ENCODE assay signal across 24 cellular contexts in genomic region chr2:158740591-158740990, GRCh38. TPM values are rescaled to one million over a fixed set of nuclear protein-coding genes. Genes with fewer than 3 reads are reported as not detected.
DNase-seq lines count a peak whose midpoint lies in the region; ATAC-seq, FAIRE-seq and TF ChIP-seq lines count a peak whose summit lies in the region.
"Had no signal": no experiment of that assay in that cellular context is flagged by ENCODE, and none has a peak within 500 bp of the region (broad histone marks: within the 10 kb centered on the region; RNA-seq: fewer than 3 reads in every experiment).

No MANE protein-coding gene starts in this region.

- no peaks in the 10 kb centered on the region for H3K36me3 ChIP-seq in adrenal gland (replicated peaks in 1 of 2)
- no peaks in the 10 kb centered on the region for H3K36me3 ChIP-seq in ovary
- H3K36me3 ChIP-seq: heart right ventricle, SJCRH30 had no signal

- H3K9me3 ChIP-seq in adrenal gland (replicated peaks in 1 of 3) = no peaks in the 10 kb centered on the region
- no peaks in the 10 kb centered on the region for H3K9me3 ChIP-seq in ovary
- H3K9me3 ChIP-seq: A549, heart right ventricle, SJCRH30 had no signal

- peak; percentile 12 for ATAC-seq in Right ventricle myocardium inferior
- ATAC-seq: A549; activated T-helper 17 cell treated with anti-CD3 and anti-CD28 coated beads, Interleukin-2, amount 50 U/mL, for 72 hours; stimulated activated naive CD8-positive, alpha-beta T cell treated with anti-CD3 and anti-CD28 coated beads, Interleukin-15, amount 100 ng/mL, for 72 hours had no signal

- no peak for TF ChIP-seq EP300 in ovary (IDR thresholded peaks at IDR 0.05)

- H3K4me1 ChIP-seq in adrenal gland (replicated peaks in 1 of 2) (peaks cover 10 to 14% of the 10 kb centered on the region in 2 donors), ovary (ENCODE audit: insufficient read depth) (peaks cover 15% of the 10 kb centered on the region)
- H3K4me1 ChIP-seq: A549 had no signal

- no peak overlapping the region for H3K4me3 ChIP-seq in adrenal gland
- H3K4me3 ChIP-seq in fibroblast of the aortic adventitia (ENCODE audit: low read depth, low read length) = no peak overlapping the region
- no peak overlapping the region for H3K4me3 ChIP-seq in ovary
- H3K4me3 ChIP-seq: A549, heart right ventricle, SJCRH30 had no signal

- WGBS in adrenal gland, 4 donors = 75 to 93% (median 77%) methylated on average over 3 to 4 of the region's 4 CpGs
- 52 to 73% (median 64%) methylated on average over 4 of the region's 4 CpGs for whole genome bisulfite sequencing in ovary, 3 donors

- intact Hi-C loops in Right ventricle myocardium inferior (cut with DNase I) = loop anchor here (5.0 to 10.0 kb wide), 2 partner anchors 63 to 136 kb away; no protein-coding TSS in a partner anchor
- intact Hi-C loops in cardiac septum (cut with DNase I) = loop anchor here (10.0 kb wide), 1 partner anchor 146 kb away; no protein-coding TSS in a partner anchor
- intact Hi-C loops in adrenal gland (cut with DNase I) = loop anchor here (10.0 kb wide), 3 partner anchors 286 to 566 kb away; partner anchors contain the start of genes CCDC148 (in 1 of the 2) and PKP4 (in 1 of the 2)
- intact Hi-C loops in ovary (cut with DNase I) = loop anchor here in 3 of 4 donors (10.0 kb wide), 3 partner anchors 286 to 716 kb away; partner anchors contain the start of genes CCDC148 (in 1 of the 3) and PKP4 (in 1 of the 3)

- TF ChIP-seq CTCF in adrenal gland (IDR thresholded peaks at IDR 0.05) = no peak
- TF ChIP-seq CTCF in fibroblast of the aortic adventitia (IDR thresholded peaks at IDR 0.05; ENCODE audit: insufficient read depth, low read length) = no peak
- no peak for TF ChIP-seq CTCF in ovary (IDR thresholded peaks at IDR 0.05)

- peak; percentile 23 for FAIRE-seq in urothelium cell line (lab: Jason Lieb, UNC)
- FAIRE-seq: A549, colon had no signal

- no peaks in the 10 kb centered on the region for H3K27me3 ChIP-seq in adrenal gland
- H3K27me3 ChIP-seq in ovary = no peaks in the 10 kb centered on the region
- H3K27me3 ChIP-seq: SJCRH30 had no signal

- no peak for TF ChIP-seq POLR2A in adrenal gland (IDR thresholded peaks at IDR 0.05)
- TF ChIP-seq POLR2A in ovary (IDR thresholded peaks at IDR 0.05) = no peak

- H3K27ac ChIP-seq in adrenal gland (peak overlapping the region in 1 of 5 donors; percentile 55), ovary (no peak overlapping the region)
- H3K27ac ChIP-seq: A549, SJCRH30 had no signal

- DNase-seq in Right ventricle myocardium inferior (ENCODE audit: missing footprints) (no peak), cardiac septum (ENCODE audit: low spot score) (no peak), adrenal gland (peak in 4 of 7 donors; percentile 17 to 39 (median 36)), fibroblast of the aortic adventitia (ENCODE audit: low read depth) (peak; percentile 87), urothelium cell line (ENCODE audit: low spot score) (no peak), NCI-H2196 (lab: John Stamatoyannopoulos, UW; ENCODE audit: unreplicated experiment) (no peak), ovary (no peak)
- DNase-seq in activated CD8-positive, alpha-beta memory T cell treated with anti-CD3 and anti-CD28 coated beads, Interleukin-2, amount 50 U/mL, for 48 hours = no peak
- DNase-seq: activated CD4-positive, CD25-positive, alpha-beta regulatory T cell; activated CD8-positive, alpha-beta memory T cell treated with anti-CD3 and anti-CD28 coated beads for 24 hours; heart right ventricle; midbrain; MM.1S; NCI-H187; SJCRH30; stimulated activated CD4-positive, alpha-beta T cell treated with anti-CD3 and anti-CD28 coated beads, Interleukin-15, amount 100 ng/mL, for 24 hours; stimulated activated naive CD8-positive, alpha-beta T cell treated with anti-CD3 and anti-CD28 coated beads, Interleukin-15, amount 100 ng/mL, for 72 hours had no signal

RNA-seq across cellular contexts. Expression of gene DAPL1, which starts 54.5 kb away (rescaled TPM):
- total RNA-seq in Right ventricle myocardium inferior (not detected), cardiac septum (not detected), adrenal gland (100 to 1,000 TPM in 1 of 8 donors, 10 to 100 TPM in 7; 22.3 to 151 (median 42.8) TPM), fibroblast of the aortic adventitia (ENCODE audit: low replicate concordance) (not detected in 2 replicates), ovary (10 to 100 TPM in 1 of 7 donors, 1 to 10 TPM in 4, not detected in 2; 1.2 to 64.2 (median 3.7) TPM)
- polyA plus RNA-seq in adrenal gland (100 to 1,000 TPM in 1 of 3 donors, 10 to 100 TPM in 2; 17.6 to 177 (median 33.8) TPM), ovary (1 to 10 TPM; 3.0 to 8.3 TPM)
- total RNA-seq: activated T-helper 17 cell treated with anti-CD3 and anti-CD28 coated beads, Interleukin-2, amount 50 U/mL, for 72 hours; heart right ventricle; neural crest cell; SJCRH30; T-helper 2 cell treated with Interferon-gamma antibody and Interleukin-4, amounts not matched to agents 100 ng/mL and 5 ng/mL, for 36 hours; urinary bladder had no signal
- polyA plus RNA-seq: A549, CD14-positive monocyte had no signal

Comparison
In these comparisons a context has a peak if more than half of its experiments do, and no peak if none do; other contexts are left out.
1. DNase-seq: peak in adrenal gland (4 of 7) and fibroblast of the aortic adventitia (single experiment); none in Right ventricle myocardium inferior (single experiment), cardiac septum (single experiment), urothelium cell line (single experiment), NCI-H2196 (single experiment), ovary (0 of 5) and activated CD8-positive, alpha-beta memory T cell treated with anti-CD3 and anti-CD28 coated beads, Interleukin-2, amount 50 U/mL, for 48 hours (single experiment).